ENCODE assay signal across 11 cellular contexts in the genomic region with DNA sequence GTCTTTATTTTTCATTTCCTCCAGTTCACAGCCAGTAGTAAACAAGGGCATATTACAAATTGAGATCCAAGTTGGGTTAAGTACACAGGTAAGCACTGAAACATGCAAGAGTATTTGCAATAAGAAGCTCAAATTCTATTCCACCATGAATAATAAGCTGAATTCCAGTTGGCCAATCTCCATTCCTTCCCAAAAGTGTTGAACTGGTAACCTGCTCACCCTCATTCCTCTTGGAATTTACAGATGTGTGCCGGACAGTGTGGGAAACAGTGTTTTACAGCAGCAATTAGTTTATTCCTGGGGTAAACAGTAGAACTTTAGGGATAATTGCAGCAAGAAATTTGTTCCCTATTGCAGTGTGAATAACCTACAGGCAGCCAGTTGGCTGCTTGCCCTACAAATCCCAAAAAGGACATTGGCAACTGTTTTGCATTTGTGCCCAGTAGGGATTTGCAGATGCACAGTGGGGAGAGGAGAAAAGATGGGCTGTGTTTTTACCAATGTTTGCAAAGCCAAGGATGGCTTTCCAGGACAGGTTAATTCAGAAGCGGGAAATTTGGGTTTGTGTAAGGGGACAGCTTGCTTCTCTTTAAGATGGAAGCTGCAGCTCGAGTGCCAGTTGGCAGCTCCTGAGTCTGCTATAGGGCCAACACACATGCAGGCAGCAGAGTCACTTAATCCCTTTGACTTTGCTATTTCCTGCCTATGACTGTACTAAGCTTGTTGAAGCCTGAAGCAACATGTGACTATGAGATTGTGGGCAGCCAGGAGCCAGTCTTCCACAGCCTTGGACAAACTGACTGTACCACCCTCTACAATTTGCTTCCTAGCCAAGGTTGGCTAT.
DNase-seq lines count a peak whose midpoint lies in the region; ATAC-seq, FAIRE-seq and TF ChIP-seq lines count a peak whose summit lies in the region.
"Had no signal": no experiment of that assay in that cellular context is flagged by ENCODE, and none has a peak within 500 bp of the region (broad histone marks: within the 10 kb centered on the region; RNA-seq: fewer than 3 reads in every experiment).

No MANE protein-coding gene starts in this region.

- in situ Hi-C loops in SK-MEL-5 (cut with HindIII; ENCODE audit: low pct_unique_long_range_greater_than_20kb, low sequenced_read_pairs): no loop called here
- in situ Hi-C loops in HepG2 (cut with HindIII; ENCODE audit: extremely low pct_ligation_motif_present, low pct_unique_long_range_greater_than_20kb): no loop called here

- H3K9ac ChIP-seq in HepG2 (ENCODE audit: insufficient read depth, low read depth, low read length): no peak overlapping the region

- TF ChIP-seq CTCF in foreskin keratinocyte (conservative IDR thresholded peaks at IDR 0.05): peak; percentile 26
- no peak for TF ChIP-seq CTCF in HepG2 (CRISPR knock-in tag; IDR thresholded peaks at IDR 0.05)

- TF ChIP-seq RAD21 in HepG2 (CRISPR knock-in tag; IDR thresholded peaks at IDR 0.05): no peak

- ATAC-seq in foreskin keratinocyte: peak; percentile 99
- ATAC-seq in stimulated activated effector memory CD8-positive, alpha-beta T cell treated with anti-CD3 and anti-CD28 coated beads, Interleukin-12 subunit alpha, Interleukin-12 subunit beta, amount 100 ng/mL, for 72 hours: peak; percentile 47
- ATAC-seq in HG02571 (IDR thresholded peaks at IDR 0.05; ENCODE audit: unreplicated experiment): no peak
- no peak for ATAC-seq in HepG2

- peak; percentile 15 for DNase-seq in NCI-H1092 treated with DMSO at 0.1 percent for 48 hours (lab: John Stamatoyannopoulos, UW)
- no peak for DNase-seq in NCI-H1092 (lab: John Stamatoyannopoulos, UW)
- DNase-seq in SK-MEL-5 (ENCODE audit: low read depth, low spot score): peak; percentile 75
- peak; percentile 86 to 91 for DNase-seq in foreskin keratinocyte
- DNase-seq in stimulated activated effector memory CD8-positive, alpha-beta T cell treated with anti-CD3 and anti-CD28 coated beads, Interleukin-12 subunit alpha, Interleukin-12 subunit beta, amount 100 ng/mL, for 72 hours (ENCODE audit: low spot score in 2 of 2): no peak
- DNase-seq in stimulated activated CD4-positive, alpha-beta T cell treated with anti-CD3 and anti-CD28 coated beads, Interleukin-12 subunit alpha, Interleukin-12 subunit beta, amount 100 ng/mL, for 4 hours: no peak
- DNase-seq in HepG2 (ENCODE audit: low spot score): no peak
- DNase-seq: immature natural killer cell had no signal

- BruUV-seq in HepG2 (replicated peaks; lab: Mats Ljungman, UMichigan): no TSS peak

- H3K4me3 Mint-ChIP-seq in stimulated activated effector memory CD8-positive, alpha-beta T cell treated with anti-CD3 and anti-CD28 coated beads, Interleukin-12 subunit alpha, Interleukin-12 subunit beta, amount 100 ng/mL, for 72 hours: no peak overlapping the region
- H3K4me3 Mint-ChIP-seq: activated naive CD4-positive, alpha-beta T cell treated with anti-CD3 and anti-CD28 coated beads, Interleukin-2, amount 50 U/mL, for 24 hours; immature natural killer cell had no signal

- peaks cover 5% of the 10 kb centered on the region for H3K9me3 Mint-ChIP-seq in stimulated activated effector memory CD8-positive, alpha-beta T cell treated with anti-CD3 and anti-CD28 coated beads, Interleukin-12 subunit alpha, Interleukin-12 subunit beta, amount 100 ng/mL, for 72 hours

- intact Hi-C loops in HepG2 (cut with micrococcal nuclease; ENCODE audit: unreplicated experiment): no loop called here

- H3K79me2 ChIP-seq in HepG2 (ENCODE audit: insufficient read depth, low read length): no peaks in the 10 kb centered on the region

- TF ChIP-seq POLR2A in HepG2 (IDR thresholded peaks at IDR 0.05; ENCODE audit: insufficient read depth in 1 of 2, low read depth in 2 of 2, low read length in 2 of 2): no peak

- no peak for FAIRE-seq in HepG2 (lab: Jason Lieb, UNC)

- H3K4me1 ChIP-seq in foreskin keratinocyte (peaks cover 19% of the 10 kb centered on the region), HepG2 (ENCODE audit: insufficient read depth, low read length) (no peaks in the 10 kb centered on the region)

- H3K27ac Mint-ChIP-seq in stimulated activated effector memory CD8-positive, alpha-beta T cell treated with anti-CD3 and anti-CD28 coated beads, Interleukin-12 subunit alpha, Interleukin-12 subunit beta, amount 100 ng/mL, for 72 hours: no peak overlapping the region
- H3K27ac Mint-ChIP-seq: activated naive CD4-positive, alpha-beta T cell treated with anti-CD3 and anti-CD28 coated beads, Interleukin-2, amount 50 U/mL, for 24 hours; immature natural killer cell had no signal

- H3K36me3 ChIP-seq in HepG2 (replicated peaks in 1 of 2; ENCODE audit: control insufficient read depth in 1 of 2, insufficient read depth in 2 of 2, low read length in 2 of 2): no peaks in the 10 kb centered on the region

- 6% methylated on average over 2 of the region's 3 CpGs for WGBS in HepG2 (ENCODE audit: low lambda C conversion rate)

- H3K4me1 Mint-ChIP-seq in stimulated activated effector memory CD8-positive, alpha-beta T cell treated with anti-CD3 and anti-CD28 coated beads, Interleukin-12 subunit alpha, Interleukin-12 subunit beta, amount 100 ng/mL, for 72 hours: no peaks in the 10 kb centered on the region
- H3K4me1 Mint-ChIP-seq: activated naive CD4-positive, alpha-beta T cell treated with anti-CD3 and anti-CD28 coated beads, Interleukin-2, amount 50 U/mL, for 24 hours; immature natural killer cell had no signal

- H2AFZ ChIP-seq in HepG2 (ENCODE audit: low read length): no peak overlapping the region

- H3K27me3 ChIP-seq in foreskin keratinocyte (no peaks in the 10 kb centered on the region), HepG2 (ENCODE audit: control insufficient read depth in 1 of 2, insufficient read depth in 2 of 2, low read length in 2 of 2) (no peaks in the 10 kb centered on the region)

- CTCF ChIA-PET in HepG2 (lab: Yijun Ruan, JAX; ENCODE audit: low intra/inter-chr PET ratio, low total read pairs): no interaction called here

- TF ChIP-seq EP300 in HepG2 (IDR thresholded peaks at IDR 0.05; ENCODE audit: low read depth in 2 of 2, low read length in 2 of 2) (no peak), HepG2 (CRISPR knock-in tag; IDR thresholded peaks at IDR 0.05; ENCODE audit: borderline replicate concordance) (no peak)

- H3K4me2 ChIP-seq in HepG2 (ENCODE audit: low read depth, low read length): no peak overlapping the region

- POLR2A ChIA-PET in HepG2 (lab: Yijun Ruan, JAX): no interaction called here

- H3K36me3 Mint-ChIP-seq in stimulated activated effector memory CD8-positive, alpha-beta T cell treated with anti-CD3 and anti-CD28 coated beads, Interleukin-12 subunit alpha, Interleukin-12 subunit beta, amount 100 ng/mL, for 72 hours: no peaks in the 10 kb centered on the region
- H3K36me3 Mint-ChIP-seq: activated naive CD4-positive, alpha-beta T cell treated with anti-CD3 and anti-CD28 coated beads, Interleukin-2, amount 50 U/mL, for 24 hours; immature natural killer cell had no signal

- no peaks in the 10 kb centered on the region for H4K20me1 ChIP-seq in HepG2 (ENCODE audit: insufficient read depth, low read length)

- H3K27ac ChIP-seq in foreskin keratinocyte (no peak overlapping the region), HepG2 (ENCODE audit: extremely low read length, insufficient read depth, low read length) (no peak overlapping the region)
- H3K27ac ChIP-seq: 22Rv1 had no signal

- peaks cover 92% of the 10 kb centered on the region for H3K9me3 ChIP-seq in HepG2 (ENCODE audit: low read length)

- no peak overlapping the region for H3K4me3 ChIP-seq in HepG2 (replicated peaks in 1 of 3; ENCODE audit: insufficient read depth in 1 of 3, low read depth in 2 of 3, low read length in 3 of 3)

TF ChIP-seq in HepG2, 621 proteins besides CTCF, POLR2A, EP300 and RAD21 (continues in another document):
- no peak for TF ChIP-seq ERF (CRISPR knock-in tag; IDR thresholded peaks at IDR 0.05)
- TF ChIP-seq ZNF468 (CRISPR knock-in tag; IDR thresholded peaks at IDR 0.05): no peak
- TF ChIP-seq NPAS2 (CRISPR knock-in tag; IDR thresholded peaks at IDR 0.05; ENCODE audit: borderline replicate concordance): no peak
- TF ChIP-seq ZNF557 (CRISPR knock-in tag; IDR thresholded peaks at IDR 0.05): no peak
- no peak for TF ChIP-seq NFYB (CRISPR knock-in tag; IDR thresholded peaks at IDR 0.05)
- TF ChIP-seq, protein P1, sequence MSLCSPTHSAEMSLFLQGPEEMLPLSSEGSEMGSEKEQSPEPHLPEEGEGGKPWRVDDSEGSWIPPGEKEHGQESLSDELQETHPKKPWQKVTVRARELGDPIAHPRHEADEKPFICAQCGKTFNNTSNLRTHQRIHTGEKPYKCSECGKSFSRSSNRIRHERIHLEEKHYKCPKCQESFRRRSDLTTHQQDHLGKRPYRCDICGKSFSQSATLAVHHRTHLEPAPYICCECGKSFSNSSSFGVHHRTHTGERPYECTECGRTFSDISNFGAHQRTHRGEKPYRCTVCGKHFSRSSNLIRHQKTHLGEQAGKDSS (CRISPR knock-in tag; IDR thresholded peaks at IDR 0.05; ENCODE audit: borderline replicate concordance, low read depth): no peak
- no peak for TF ChIP-seq ZBTB8A (CRISPR knock-in tag; IDR thresholded peaks at IDR 0.05; ENCODE audit: borderline replicate concordance, low read depth)
- no peak for TF ChIP-seq ZNF326 (CRISPR knock-in tag; IDR thresholded peaks at IDR 0.05; ENCODE audit: borderline replicate concordance)
- TF ChIP-seq CREB1 (IDR thresholded peaks at IDR 0.05): no peak
- TF ChIP-seq CREB1 (CRISPR knock-in tag; IDR thresholded peaks at IDR 0.05): no peak

Comparison
In these comparisons a context has a peak if more than half of its experiments do, and no peak if none do; other contexts are left out.
1. DNase-seq: peak in NCI-H1092 treated with DMSO at 0.1 percent for 48 hours (single experiment), SK-MEL-5 (single experiment) and foreskin keratinocyte (2 of 2); none in NCI-H1092 (single experiment), stimulated activated effector memory CD8-positive, alpha-beta T cell treated with anti-CD3 and anti-CD28 coated beads, Interleukin-12 subunit alpha, Interleukin-12 subunit beta, amount 100 ng/mL, for 72 hours (0 of 2), stimulated activated CD4-positive, alpha-beta T cell treated with anti-CD3 and anti-CD28 coated beads, Interleukin-12 subunit alpha, Interleukin-12 subunit beta, amount 100 ng/mL, for 4 hours (single experiment) and HepG2 (single experiment).
2. ATAC-seq: peak in foreskin keratinocyte (single experiment) and stimulated activated effector memory CD8-positive, alpha-beta T cell treated with anti-CD3 and anti-CD28 coated beads, Interleukin-12 subunit alpha, Interleukin-12 subunit beta, amount 100 ng/mL, for 72 hours (single experiment); none in HG02571 (single experiment) and HepG2 (single experiment).